In genomic region chr7:7517661-7518236, GRCh38 we compare ENCODE assay signal across 1 cellular context.
TF ChIP-seq lines count a peak whose summit lies in the region.

No MANE protein-coding gene starts in this region.

TF ChIP-seq in HepG2, 621 proteins besides CTCF, POLR2A, EP300 and RAD21 (continued from another document and continues in another):
- TF ChIP-seq ZNF281 (CRISPR knock-in tag; IDR thresholded peaks at IDR 0.05; ENCODE audit: borderline replicate concordance) (no peak), MYPOP (CRISPR knock-in tag; IDR thresholded peaks at IDR 0.05) (no peak), MTF1 (CRISPR knock-in tag; IDR thresholded peaks at IDR 0.05) (no peak), SOX6 (IDR thresholded peaks at IDR 0.05) (no peak), SOX6 (CRISPR knock-in tag; IDR thresholded peaks at IDR 0.05) (peak; percentile 29; the same call in 1 of the 2 replicates), ZNF362 (CRISPR knock-in tag; IDR thresholded peaks at IDR 0.05; ENCODE audit: borderline replicate concordance) (peak; percentile 90), IRF1 (CRISPR knock-in tag; IDR thresholded peaks at IDR 0.05; ENCODE audit: low read depth) (no peak), PRDM15 (CRISPR knock-in tag; IDR thresholded peaks at IDR 0.05) (no peak), E2F5 (CRISPR knock-in tag; conservative IDR thresholded peaks at IDR 0.05) (no peak), RORA (CRISPR knock-in tag; IDR thresholded peaks at IDR 0.05) (no peak), NPAS2 (CRISPR knock-in tag; IDR thresholded peaks at IDR 0.05; ENCODE audit: borderline replicate concordance) (no peak), RFX1 (IDR thresholded peaks at IDR 0.05) (no peak), SP4 (CRISPR knock-in tag; IDR thresholded peaks at IDR 0.05) (no peak), HNF4G (IDR thresholded peaks at IDR 0.05; ENCODE audit: borderline replicate concordance, low read depth, low read length) (peak; percentile 51; the same call in 1 of the 2 replicates), HNF4G (CRISPR knock-in tag; IDR thresholded peaks at IDR 0.05; ENCODE audit: borderline replicate concordance, low read depth) (no peak), ARID5B (CRISPR knock-in tag; IDR thresholded peaks at IDR 0.05) (0 out of 2 replicates have a peak, but pooled peaks have one; percentile 7), ZNF496 (CRISPR knock-in tag; IDR thresholded peaks at IDR 0.05; ENCODE audit: insufficient replicate concordance) (no peak), ZNF142 (CRISPR knock-in tag; IDR thresholded peaks at IDR 0.05) (no peak), CREB3 (CRISPR knock-in tag; IDR thresholded peaks at IDR 0.05) (no peak), SOX5 (CRISPR knock-in tag; IDR thresholded peaks at IDR 0.05; ENCODE audit: borderline replicate concordance) (peak; percentile 39; the same call in 1 of the 2 replicates), ZNF234 (CRISPR knock-in tag; conservative IDR thresholded peaks at IDR 0.05) (no peak), FOXP4 (CRISPR knock-in tag; IDR thresholded peaks at IDR 0.05) (0 out of 2 replicates have a peak, but pooled peaks have one; percentile 22), NCOR1 (IDR thresholded peaks at IDR 0.05; ENCODE audit: borderline replicate concordance, low read length) (peak; percentile 68; the same call in 1 of the 2 replicates), ZNF136 (CRISPR knock-in tag; IDR thresholded peaks at IDR 0.05; ENCODE audit: low read depth) (no peak)
